Comparison of ENCODE assay signal across 9 cellular contexts in the genomic region with DNA sequence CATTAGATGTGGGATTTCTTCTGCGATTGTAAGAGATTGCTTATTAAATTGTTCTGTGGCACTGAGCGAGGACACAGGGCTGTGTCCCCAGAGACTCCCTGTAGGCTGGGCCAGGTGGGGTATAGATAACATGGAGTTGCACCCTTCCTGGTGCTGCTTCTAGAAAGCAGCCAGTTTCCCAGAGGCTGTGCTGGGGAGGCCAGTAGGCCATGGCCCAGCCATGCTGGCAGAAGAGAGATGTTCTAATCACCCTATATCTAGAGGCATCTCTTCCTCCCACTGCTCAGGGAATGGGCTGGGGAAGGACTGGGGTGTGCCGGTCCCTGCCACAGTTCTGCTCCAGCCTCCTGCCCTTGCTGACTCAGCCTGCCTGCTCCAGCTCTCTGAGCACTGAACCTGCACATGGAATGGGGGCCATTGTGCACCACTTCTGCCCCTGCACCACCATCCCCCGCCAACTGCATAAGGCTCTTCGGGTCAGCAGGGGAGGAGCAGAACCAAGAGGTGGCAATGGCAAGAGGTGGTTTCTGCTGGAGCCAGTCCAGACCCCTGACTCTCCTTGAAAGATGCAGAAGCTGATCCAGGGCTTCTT.
DNase-seq lines count a peak whose midpoint lies in the region; ATAC-seq and TF ChIP-seq lines count a peak whose summit lies in the region.
"Had no signal": no experiment of that assay in that cellular context is flagged by ENCODE, and none has a peak within 500 bp of the region (broad histone marks: within the 10 kb centered on the region; RNA-seq: fewer than 3 reads in every experiment).

No MANE protein-coding gene starts in this region.

- H3K27ac ChIP-seq in Panc1 (ENCODE audit: low read length) (peak overlapping the region; percentile 83), esophagus squamous epithelium (peak overlapping the region in 3 of 4 donors; percentile 31 to 78 (median 66))
- H3K27ac ChIP-seq: C4-2B had no signal

- H3K4me3 ChIP-seq in Panc1 (ENCODE audit: low read depth in 2 of 2, low read length in 2 of 2) (no peak overlapping the region), esophagus squamous epithelium (no peak overlapping the region)

- no peaks in the 10 kb centered on the region for H3K36me3 ChIP-seq in Panc1 (ENCODE audit: control insufficient read depth, insufficient read depth, low read length)
- H3K36me3 ChIP-seq in esophagus squamous epithelium: no peaks in the 10 kb centered on the region

- TF ChIP-seq CTCF in Panc1 (IDR thresholded peaks at IDR 0.05): no peak
- no peak for TF ChIP-seq CTCF in esophagus squamous epithelium (IDR thresholded peaks at IDR 0.05)
- TF ChIP-seq CTCF in nephron progenitor cell (IDR thresholded peaks at IDR 0.05): no peak

- H3K27ac Mint-ChIP-seq in nephron progenitor cell: peak overlapping the region; percentile 96
- H3K27ac Mint-ChIP-seq in natural killer cell treated with Interleukin-12 subunit alpha and Interleukin-12 subunit beta and Interleukin-15 and Interleukin-18, amount 100 ng/mL, for 72 hours: no peak overlapping the region

- H3K27me3 Mint-ChIP-seq in nephron progenitor cell (ENCODE audit: low read depth, poor library complexity): peaks cover 7% of the 10 kb centered on the region
- peaks cover 0 to 3% of the 10 kb centered on the region in 2 donors for H3K27me3 Mint-ChIP-seq in natural killer cell treated with Interleukin-12 subunit alpha and Interleukin-12 subunit beta and Interleukin-15 and Interleukin-18, amount 100 ng/mL, for 72 hours

- TF ChIP-seq POLR2A in esophagus squamous epithelium (IDR thresholded peaks at IDR 0.05): no peak

- WGBS in esophagus squamous epithelium, 2 donors: 90% methylated on average over 3 of the region's 5 CpGs; no CpG with 5 or more reads in 1 of the 2 donors

- POLR2A ChIA-PET in Panc1 (lab: Charles Lee): no interaction called here

- no TSS peak for BruUV-seq in Panc1 (replicated peaks; lab: Mats Ljungman, UMichigan)

- H3K4me3 Mint-ChIP-seq in nephron progenitor cell: peak overlapping the region; percentile 28
- H3K4me3 Mint-ChIP-seq in natural killer cell treated with Interleukin-12 subunit alpha and Interleukin-12 subunit beta and Interleukin-15 and Interleukin-18, amount 100 ng/mL, for 72 hours: no peak overlapping the region

- peaks cover 30% of the 10 kb centered on the region for H3K4me1 ChIP-seq in Panc1 (ENCODE audit: control insufficient read depth, insufficient read depth, low read length)
- H3K4me1 ChIP-seq in esophagus squamous epithelium: peaks cover 0 to 41% (median 25%) of the 10 kb centered on the region in 3 donors

- intact Hi-C loops in Panc1 (cut with micrococcal nuclease; ENCODE audit: unreplicated experiment) (no loop called here), esophagus squamous epithelium (cut with DNase I) (no loop called here)

- ATAC-seq in Panc1 (peak; percentile 81), GM18867 (IDR thresholded peaks at IDR 0.05; ENCODE audit: unreplicated experiment) (no peak), HG02623 (IDR thresholded peaks at IDR 0.05; ENCODE audit: unreplicated experiment) (no peak)
- no peak for ATAC-seq in natural killer cell treated with Interleukin-12 subunit alpha and Interleukin-12 subunit beta and Interleukin-15 and Interleukin-18, amount 100 ng/mL, for 72 hours

- CTCF ChIA-PET in Panc1 (lab: Charles Lee): no interaction called here

- H3K9me3 ChIP-seq in Panc1 (ENCODE audit: control insufficient read depth, insufficient read depth, low read depth, low read length) (no peaks in the 10 kb centered on the region), esophagus squamous epithelium (peaks cover 0 to 9% (median 7%) of the 10 kb centered on the region in 3 donors)

- DNase-seq in AG08396 (ENCODE audit: low spot score) (peak; percentile 69), Panc1 (ENCODE audit: low read depth, low spot score) (no peak), esophagus squamous epithelium (lab: John Stamatoyannopoulos, UW) (no peak), nephron progenitor cell (no peak), NCI-H1105 (lab: John Stamatoyannopoulos, UW) (no peak)
- DNase-seq in natural killer cell treated with Interleukin-12 subunit alpha and Interleukin-12 subunit beta and Interleukin-15 and Interleukin-18, amount 100 ng/mL, for 72 hours (ENCODE audit: low spot score): no peak

- H3K36me3 Mint-ChIP-seq in nephron progenitor cell (ENCODE audit: low read depth): no peaks in the 10 kb centered on the region
- H3K36me3 Mint-ChIP-seq in natural killer cell treated with Interleukin-12 subunit alpha and Interleukin-12 subunit beta and Interleukin-15 and Interleukin-18, amount 100 ng/mL, for 72 hours: no peaks in the 10 kb centered on the region

- no peaks in the 10 kb centered on the region for H3K27me3 ChIP-seq in Panc1 (ENCODE audit: control insufficient read depth, insufficient read depth, low read length)
- no peaks in the 10 kb centered on the region for H3K27me3 ChIP-seq in esophagus squamous epithelium

- H3K4me1 Mint-ChIP-seq in nephron progenitor cell: peaks cover 57% of the 10 kb centered on the region
- peaks cover 9 to 20% of the 10 kb centered on the region in 2 donors for H3K4me1 Mint-ChIP-seq in natural killer cell treated with Interleukin-12 subunit alpha and Interleukin-12 subunit beta and Interleukin-15 and Interleukin-18, amount 100 ng/mL, for 72 hours (ENCODE audit: low read depth in 2 of 2)

- in situ Hi-C loops in Panc1 (cut with HindIII; ENCODE audit: low pct_unique_long_range_greater_than_20kb, low sequenced_read_pairs): no loop called here

- H3K9me3 Mint-ChIP-seq in nephron progenitor cell: peaks cover 8% of the 10 kb centered on the region
- H3K9me3 Mint-ChIP-seq in natural killer cell treated with Interleukin-12 subunit alpha and Interleukin-12 subunit beta and Interleukin-15 and Interleukin-18, amount 100 ng/mL, for 72 hours: no peaks in the 10 kb centered on the region
